Comparison of ENCODE assay signal across 1 cellular context in the genomic region with DNA sequence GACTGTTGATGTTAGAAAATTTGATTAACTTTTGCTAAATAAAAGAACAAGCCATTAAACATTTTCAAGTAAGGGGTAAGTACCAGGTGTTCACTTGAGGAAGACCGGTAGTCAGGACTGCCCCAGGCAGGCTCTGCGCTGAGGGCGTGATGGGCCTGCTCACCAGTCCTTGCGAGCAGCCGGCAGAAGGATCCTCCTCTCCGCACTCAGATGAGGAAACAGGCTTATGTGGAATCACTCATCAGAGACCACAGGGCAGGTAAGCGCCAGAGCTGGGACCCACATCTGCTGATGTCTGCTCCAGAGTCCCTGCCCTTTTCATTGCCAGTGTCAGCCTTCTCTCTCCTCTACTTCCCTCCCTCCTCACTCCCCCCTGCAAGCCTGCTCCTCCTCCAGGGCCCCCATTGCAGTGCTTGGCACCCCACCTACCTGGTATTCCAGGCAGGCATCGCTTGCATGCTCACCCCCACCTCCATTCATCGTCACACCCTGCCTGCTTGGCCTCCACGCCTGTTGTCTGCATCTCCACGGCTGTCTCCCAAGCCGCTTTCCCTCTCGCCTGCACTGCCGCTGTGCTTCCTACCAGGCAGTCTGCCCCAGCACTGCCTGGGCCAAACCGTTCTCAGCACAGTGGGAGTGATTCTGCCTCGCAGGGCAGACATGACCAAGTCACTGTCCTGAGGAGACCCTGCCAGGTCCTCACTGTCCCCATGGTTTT.
TF ChIP-seq lines count a peak whose summit lies in the region.

No MANE protein-coding gene starts in this region.

TF ChIP-seq in GM23338, 12 proteins besides CTCF, POLR2A, EP300 and RAD21 (continued from another document):
- TF ChIP-seq, protein P1, sequence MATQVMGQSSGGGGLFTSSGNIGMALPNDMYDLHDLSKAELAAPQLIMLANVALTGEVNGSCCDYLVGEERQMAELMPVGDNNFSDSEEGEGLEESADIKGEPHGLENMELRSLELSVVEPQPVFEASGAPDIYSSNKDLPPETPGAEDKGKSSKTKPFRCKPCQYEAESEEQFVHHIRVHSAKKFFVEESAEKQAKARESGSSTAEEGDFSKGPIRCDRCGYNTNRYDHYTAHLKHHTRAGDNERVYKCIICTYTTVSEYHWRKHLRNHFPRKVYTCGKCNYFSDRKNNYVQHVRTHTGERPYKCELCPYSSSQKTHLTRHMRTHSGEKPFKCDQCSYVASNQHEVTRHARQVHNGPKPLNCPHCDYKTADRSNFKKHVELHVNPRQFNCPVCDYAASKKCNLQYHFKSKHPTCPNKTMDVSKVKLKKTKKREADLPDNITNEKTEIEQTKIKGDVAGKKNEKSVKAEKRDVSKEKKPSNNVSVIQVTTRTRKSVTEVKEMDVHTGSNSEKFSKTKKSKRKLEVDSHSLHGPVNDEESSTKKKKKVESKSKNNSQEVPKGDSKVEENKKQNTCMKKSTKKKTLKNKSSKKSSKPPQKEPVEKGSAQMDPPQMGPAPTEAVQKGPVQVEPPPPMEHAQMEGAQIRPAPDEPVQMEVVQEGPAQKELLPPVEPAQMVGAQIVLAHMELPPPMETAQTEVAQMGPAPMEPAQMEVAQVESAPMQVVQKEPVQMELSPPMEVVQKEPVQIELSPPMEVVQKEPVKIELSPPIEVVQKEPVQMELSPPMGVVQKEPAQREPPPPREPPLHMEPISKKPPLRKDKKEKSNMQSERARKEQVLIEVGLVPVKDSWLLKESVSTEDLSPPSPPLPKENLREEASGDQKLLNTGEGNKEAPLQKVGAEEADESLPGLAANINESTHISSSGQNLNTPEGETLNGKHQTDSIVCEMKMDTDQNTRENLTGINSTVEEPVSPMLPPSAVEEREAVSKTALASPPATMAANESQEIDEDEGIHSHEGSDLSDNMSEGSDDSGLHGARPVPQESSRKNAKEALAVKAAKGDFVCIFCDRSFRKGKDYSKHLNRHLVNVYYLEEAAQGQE (IDR thresholded peaks at IDR 0.05; ENCODE audit: unreplicated experiment), result no peak
- no peak for TF ChIP-seq NANOG (IDR thresholded peaks at IDR 0.05; ENCODE audit: borderline replicate concordance)
- TF ChIP-seq, protein P2, sequence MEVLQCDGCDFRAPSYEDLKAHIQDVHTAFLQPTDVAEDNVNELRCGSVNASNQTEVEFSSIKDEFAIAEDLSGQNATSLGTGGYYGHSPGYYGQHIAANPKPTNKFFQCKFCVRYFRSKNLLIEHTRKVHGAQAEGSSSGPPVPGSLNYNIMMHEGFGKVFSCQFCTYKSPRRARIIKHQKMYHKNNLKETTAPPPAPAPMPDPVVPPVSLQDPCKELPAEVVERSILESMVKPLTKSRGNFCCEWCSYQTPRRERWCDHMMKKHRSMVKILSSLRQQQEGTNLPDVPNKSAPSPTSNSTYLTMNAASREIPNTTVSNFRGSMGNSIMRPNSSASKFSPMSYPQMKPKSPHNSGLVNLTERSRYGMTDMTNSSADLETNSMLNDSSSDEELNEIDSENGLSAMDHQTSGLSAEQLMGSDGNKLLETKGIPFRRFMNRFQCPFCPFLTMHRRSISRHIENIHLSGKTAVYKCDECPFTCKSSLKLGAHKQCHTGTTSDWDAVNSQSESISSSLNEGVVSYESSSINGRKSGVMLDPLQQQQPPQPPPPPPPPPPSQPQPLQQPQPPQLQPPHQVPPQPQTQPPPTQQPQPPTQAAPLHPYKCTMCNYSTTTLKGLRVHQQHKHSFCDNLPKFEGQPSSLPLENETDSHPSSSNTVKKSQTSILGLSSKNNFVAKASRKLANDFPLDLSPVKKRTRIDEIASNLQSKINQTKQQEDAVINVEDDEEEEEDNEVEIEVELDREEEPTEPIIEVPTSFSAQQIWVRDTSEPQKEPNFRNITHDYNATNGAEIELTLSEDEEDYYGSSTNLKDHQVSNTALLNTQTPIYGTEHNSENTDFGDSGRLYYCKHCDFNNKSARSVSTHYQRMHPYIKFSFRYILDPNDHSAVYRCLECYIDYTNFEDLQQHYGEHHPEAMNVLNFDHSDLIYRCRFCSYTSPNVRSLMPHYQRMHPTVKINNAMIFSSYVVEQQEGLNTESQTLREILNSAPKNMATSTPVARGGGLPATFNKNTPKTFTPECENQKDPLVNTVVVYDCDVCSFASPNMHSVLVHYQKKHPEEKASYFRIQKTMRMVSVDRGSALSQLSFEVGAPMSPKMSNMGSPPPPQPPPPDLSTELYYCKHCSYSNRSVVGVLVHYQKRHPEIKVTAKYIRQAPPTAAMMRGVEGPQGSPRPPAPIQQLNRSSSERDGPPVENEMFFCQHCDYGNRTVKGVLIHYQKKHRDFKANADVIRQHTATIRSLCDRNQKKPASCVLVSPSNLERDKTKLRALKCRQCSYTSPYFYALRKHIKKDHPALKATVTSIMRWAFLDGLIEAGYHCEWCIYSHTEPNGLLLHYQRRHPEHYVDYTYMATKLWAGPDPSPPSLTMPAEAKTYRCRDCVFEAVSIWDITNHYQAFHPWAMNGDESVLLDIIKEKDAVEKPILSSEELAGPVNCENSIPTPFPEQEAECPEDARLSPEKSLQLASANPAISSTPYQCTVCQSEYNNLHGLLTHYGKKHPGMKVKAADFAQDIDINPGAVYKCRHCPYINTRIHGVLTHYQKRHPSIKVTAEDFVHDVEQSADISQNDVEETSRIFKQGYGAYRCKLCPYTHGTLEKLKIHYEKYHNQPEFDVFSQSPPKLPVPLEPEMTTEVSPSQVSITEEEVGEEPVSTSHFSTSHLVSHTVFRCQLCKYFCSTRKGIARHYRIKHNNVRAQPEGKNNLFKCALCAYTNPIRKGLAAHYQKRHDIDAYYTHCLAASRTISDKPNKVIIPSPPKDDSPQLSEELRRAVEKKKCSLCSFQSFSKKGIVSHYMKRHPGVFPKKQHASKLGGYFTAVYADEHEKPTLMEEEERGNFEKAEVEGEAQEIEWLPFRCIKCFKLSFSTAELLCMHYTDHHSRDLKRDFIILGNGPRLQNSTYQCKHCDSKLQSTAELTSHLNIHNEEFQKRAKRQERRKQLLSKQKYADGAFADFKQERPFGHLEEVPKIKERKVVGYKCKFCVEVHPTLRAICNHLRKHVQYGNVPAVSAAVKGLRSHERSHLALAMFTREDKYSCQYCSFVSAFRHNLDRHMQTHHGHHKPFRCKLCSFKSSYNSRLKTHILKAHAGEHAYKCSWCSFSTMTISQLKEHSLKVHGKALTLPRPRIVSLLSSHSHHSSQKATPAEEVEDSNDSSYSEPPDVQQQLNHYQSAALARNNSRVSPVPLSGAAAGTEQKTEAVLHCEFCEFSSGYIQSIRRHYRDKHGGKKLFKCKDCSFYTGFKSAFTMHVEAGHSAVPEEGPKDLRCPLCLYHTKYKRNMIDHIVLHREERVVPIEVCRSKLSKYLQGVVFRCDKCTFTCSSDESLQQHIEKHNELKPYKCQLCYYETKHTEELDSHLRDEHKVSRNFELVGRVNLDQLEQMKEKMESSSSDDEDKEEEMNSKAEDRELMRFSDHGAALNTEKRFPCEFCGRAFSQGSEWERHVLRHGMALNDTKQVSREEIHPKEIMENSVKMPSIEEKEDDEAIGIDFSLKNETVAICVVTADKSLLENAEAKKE (CRISPR knock-in tag; IDR thresholded peaks at IDR 0.05), result no peak
- TF ChIP-seq ZNF331 (CRISPR knock-in tag; IDR thresholded peaks at IDR 0.05; ENCODE audit: low read depth), result no peak
